ENCODE assay signal across 8 cellular contexts in the genomic region with DNA sequence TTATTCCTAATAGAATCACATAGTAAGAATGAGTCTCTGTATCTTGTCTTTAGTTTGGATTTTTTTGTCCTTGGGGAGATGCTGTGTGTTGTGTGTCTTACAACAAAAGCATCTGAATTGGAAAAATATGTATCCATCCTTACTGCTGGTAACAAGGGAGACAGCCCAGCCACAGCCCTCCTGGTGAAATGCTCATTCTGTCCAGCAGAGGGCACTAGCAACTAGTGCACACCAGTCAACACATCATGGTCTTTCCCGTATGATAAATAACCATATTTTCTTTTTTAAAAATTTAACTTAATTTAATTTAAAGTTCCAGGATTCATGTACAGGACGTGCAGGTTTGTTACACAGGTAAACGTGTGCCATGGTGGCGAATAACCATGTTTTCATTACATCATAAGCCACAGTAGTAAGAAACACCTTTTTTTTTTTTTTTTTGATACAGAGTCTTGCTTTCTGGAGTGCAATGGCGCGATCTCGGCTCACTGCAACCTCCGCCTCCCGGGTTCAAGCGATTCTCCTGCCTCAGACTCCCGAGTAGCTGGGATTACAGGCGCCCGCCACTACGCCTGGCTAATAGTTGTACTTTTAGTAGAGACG.
DNase-seq lines count a peak whose midpoint lies in the region; ATAC-seq, FAIRE-seq and TF ChIP-seq lines count a peak whose summit lies in the region.

No MANE protein-coding gene starts in this region.

- peak overlapping the region in 3 of 5 experiments; percentile 46 to 70 (median 51) for H3K27ac Mint-ChIP-seq in brain

- TF ChIP-seq CTCF in GM13976 (IDR thresholded peaks at IDR 0.05; ENCODE audit: borderline replicate concordance, control extremely low read depth, extremely low read depth, insufficient read depth, missing control alignments) (peak; percentile 91), brain (conservative IDR thresholded peaks at IDR 0.05) (peak; percentile 91 to 92)

- H3K4me1 Mint-ChIP-seq in brain: peaks cover 27% of the 10 kb centered on the region

- ATAC-seq in HG02870 (IDR thresholded peaks at IDR 0.05; ENCODE audit: unreplicated experiment): peak; percentile 89

- no peaks in the 10 kb centered on the region for H3K27me3 Mint-ChIP-seq in brain

- peaks cover 0 to 4% (median 0%) of the 10 kb centered on the region in 5 experiments for H3K9me3 Mint-ChIP-seq in brain

- peak; percentile 80 for FAIRE-seq in TTC549 (lab: Jason Lieb, UNC)

- in situ Hi-C loops in GM13976 (cut with MboI; ENCODE audit: low sequenced_read_pairs, unreplicated experiment): loop anchor here (10.0 kb wide), 1 partner anchor 1088 kb away; no protein-coding TSS in a partner anchor

- no peak overlapping the region for H3K4me3 Mint-ChIP-seq in brain

- peak; percentile 8 for DNase-seq in 8988T
- peak; percentile 32 for DNase-seq in GM13976 (ENCODE audit: low spot score)
- DNase-seq in NCI-H1694 treated with DMSO at 0.1 percent for 48 hours (lab: John Stamatoyannopoulos, UW): peak; percentile 79
- DNase-seq in iPS-NIHi7 (ENCODE audit: extremely low spot score): peak; percentile 70
- DNase-seq in stimulated activated CD4-positive, alpha-beta T cell treated with anti-CD3 and anti-CD28 coated beads, Interleukin-12 subunit alpha, Interleukin-12 subunit beta, amount 100 ng/mL, for 48 hours (ENCODE audit: low read depth in 2 of 3, low spot score in 1 of 3): peak; percentile 51 to 74 (median 53)

- no peaks in the 10 kb centered on the region for H3K36me3 Mint-ChIP-seq in brain

Comparison
In these comparisons a context has a peak if more than half of its experiments do, and no peak if none do; other contexts are left out.
1. Peak in every context shown above with its lines: DNase-seq and ATAC-seq.
2. DNase-seq: peak in every context shown above with its lines; median percentile 79 in NCI-H1694 treated with DMSO at 0.1 percent for 48 hours; 70 in iPS-NIHi7; 53 in stimulated activated CD4-positive, alpha-beta T cell treated with anti-CD3 and anti-CD28 coated beads, Interleukin-12 subunit alpha, Interleukin-12 subunit beta, amount 100 ng/mL, for 48 hours; 32 in GM13976; 8 in 8988T.